Comparison of ENCODE assay signal across 21 cellular contexts in genomic region chr9:37515620-37516258, GRCh38.
"Had no signal": no experiment of that assay in that cellular context is flagged by ENCODE, and none has a peak within 500 bp of the region (broad histone marks: within the 10 kb centered on the region; RNA-seq: fewer than 3 reads in every experiment).

No MANE protein-coding gene starts in this region.

- H3K27me3 Mint-ChIP-seq: activated B cell treated with CpG ODN at 0.5 μM for 24 hours; stimulated activated naive CD8-positive, alpha-beta T cell treated with anti-CD3 and anti-CD28 coated beads, Interleukin-15, Interleukin-2, amounts not matched to agents 100 ng/mL and 50 ng/mL, for 24 hours; type B pancreatic cell had no signal

- H3K9me3 Mint-ChIP-seq: activated B cell treated with CpG ODN at 0.5 μM for 24 hours; activated naive CD4-positive, alpha-beta T cell treated with anti-CD3 and anti-CD28 coated beads for 36 hours; endodermal cell; nephron; stimulated activated naive CD8-positive, alpha-beta T cell treated with anti-CD3 and anti-CD28 coated beads, Interleukin-15, Interleukin-2, amounts not matched to agents 100 ng/mL and 50 ng/mL, for 24 hours; type B pancreatic cell had no signal

- H3K4me1 Mint-ChIP-seq: endodermal cell had no signal

- H3K4me3 Mint-ChIP-seq: activated B cell treated with CpG ODN at 0.5 μM for 24 hours; activated naive CD4-positive, alpha-beta T cell treated with anti-CD3 and anti-CD28 coated beads for 36 hours; endodermal cell; nephron; stimulated activated naive CD8-positive, alpha-beta T cell treated with anti-CD3 and anti-CD28 coated beads, Interleukin-15, Interleukin-2, amounts not matched to agents 100 ng/mL and 50 ng/mL, for 24 hours; type B pancreatic cell had no signal

- DNase-seq: activated B cell treated with CpG ODN at 0.5 μM for 24 hours; activated CD8-positive, alpha-beta memory T cell treated with anti-CD3 and anti-CD28 coated beads for 24 hours; activated effector memory CD4-positive, alpha-beta T cell treated with anti-CD3 and anti-CD28 coated beads, Interleukin-2, amount 50 U/mL, for 16 hours; activated naive CD4-positive, alpha-beta T cell treated with anti-CD3 and anti-CD28 coated beads for 36 hours; amniotic stem cell; brain microvascular endothelial cell; endodermal cell; esophagus squamous epithelium; foreskin melanocyte; heart right ventricle; lower lobe of right lung; mesenchymal stem cell; right lobe of liver; stimulated activated CD4-positive, alpha-beta T cell treated with anti-CD3 and anti-CD28 coated beads, Interleukin-12 subunit alpha, Interleukin-12 subunit beta, amount 100 ng/mL, for 4 hours; stimulated activated CD4-positive, alpha-beta T cell treated with anti-CD3 and anti-CD28 coated beads, Interleukin-4, amount 100 ng/mL, for 1 hour had no signal

- H3K4me3 ChIP-seq: esophagus squamous epithelium, heart right ventricle, lower lobe of right lung, right lobe of liver, skin epidermis, vagina had no signal

- H3K27ac ChIP-seq: brain microvascular endothelial cell, heart right ventricle, lower lobe of right lung, right lobe of liver, vagina had no signal

- H3K27me3 ChIP-seq: brain microvascular endothelial cell, esophagus squamous epithelium, heart right ventricle, right lobe of liver, vagina had no signal

- H3K9me3 ChIP-seq: esophagus squamous epithelium, heart right ventricle, lower lobe of right lung, right lobe of liver, vagina had no signal

- H3K4me1 ChIP-seq: heart right ventricle, lower lobe of right lung, right lobe of liver, vagina had no signal

- ATAC-seq: heart right ventricle, left lobe of liver, lower lobe of right lung, right lobe of liver had no signal

- H3K27ac Mint-ChIP-seq: activated B cell treated with CpG ODN at 0.5 μM for 24 hours; activated naive CD4-positive, alpha-beta T cell treated with anti-CD3 and anti-CD28 coated beads for 36 hours; endodermal cell; nephron; stimulated activated naive CD8-positive, alpha-beta T cell treated with anti-CD3 and anti-CD28 coated beads, Interleukin-15, Interleukin-2, amounts not matched to agents 100 ng/mL and 50 ng/mL, for 24 hours; type B pancreatic cell had no signal
